Comparison of ENCODE assay signal across 33 cellular contexts in the genomic region with DNA sequence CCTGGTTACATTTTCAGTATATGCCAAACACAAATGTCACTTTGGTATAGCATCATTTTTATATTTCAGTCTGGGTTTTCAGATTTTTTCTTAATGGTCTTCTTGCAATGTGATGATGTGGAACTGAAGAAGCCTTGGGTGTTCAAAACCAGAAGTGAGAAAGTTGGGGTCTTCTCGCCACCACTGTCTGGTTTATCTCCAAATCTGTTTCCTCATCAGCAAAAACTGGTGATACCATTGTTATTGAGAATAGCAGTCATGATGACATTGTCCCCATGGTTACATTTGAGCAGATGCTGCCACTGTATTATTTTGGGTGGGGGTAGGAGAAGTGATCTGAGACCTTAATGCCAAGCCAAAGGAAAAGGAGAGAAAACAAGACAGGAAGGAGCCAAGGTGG.
DNase-seq lines count a peak whose midpoint lies in the region; ATAC-seq, FAIRE-seq and TF ChIP-seq lines count a peak whose summit lies in the region.
"Had no signal": no experiment of that assay in that cellular context is flagged by ENCODE, and none has a peak within 500 bp of the region (broad histone marks: within the 10 kb centered on the region; RNA-seq: fewer than 3 reads in every experiment).

No MANE protein-coding gene starts in this region.

- peaks cover 2% of the 10 kb centered on the region for H3K9me3 Mint-ChIP-seq in activated CD8-positive, alpha-beta memory T cell treated with anti-CD3 and anti-CD28 coated beads, Interleukin-2, amount 10 ng/mL, durations not matched to agents 7 days and 5 days (ENCODE audit: low read depth)
- H3K9me3 Mint-ChIP-seq in stimulated activated memory B cell treated with anti-CD40 and anti-IgM and Interleukin-4, amounts not matched to agents 10 μg/mL and 1 μg/mL and 100 μg/mL, for 72 hours: peaks cover 2% of the 10 kb centered on the region
- peaks cover 7% of the 10 kb centered on the region for H3K9me3 Mint-ChIP-seq in mesothelial cell of epicardium
- H3K9me3 Mint-ChIP-seq: CD4-positive, alpha-beta memory T cell had no signal

- peak; percentile 49 for ATAC-seq in activated CD8-positive, alpha-beta memory T cell treated with anti-CD3 and anti-CD28 coated beads, Interleukin-2, amount 10 ng/mL, durations not matched to agents 7 days and 5 days
- ATAC-seq in HG02981 (IDR thresholded peaks at IDR 0.05; ENCODE audit: unreplicated experiment) (peak; percentile 48), GM12878 (peak; percentile 79), GM18868 (IDR thresholded peaks at IDR 0.05; ENCODE audit: unreplicated experiment) (no peak)
- peak; percentile 93 for ATAC-seq in stimulated activated memory B cell treated with anti-CD40 and anti-IgM and Interleukin-4, amounts not matched to agents 10 μg/mL and 1 μg/mL and 100 μg/mL, for 72 hours
- ATAC-seq: activated CD4-positive, alpha-beta T cell treated with anti-CD3 and anti-CD28 coated beads for 36 hours; HCT116; left lobe of liver had no signal

- H3K79me2 ChIP-seq in GM12878 (ENCODE audit: control insufficient read depth, insufficient read depth, low read length): no peaks in the 10 kb centered on the region

- no peak for TF ChIP-seq CTCF in GM12878 (IDR thresholded peaks at IDR 0.05 in 2 of 3, conservative IDR thresholded peaks at IDR 0.05 in 1 of 3; ENCODE audit: control insufficient read depth in 2 of 3, extremely low read depth in 1 of 3, insufficient read depth in 1 of 3, low read depth in 3 of 3, low read length in 3 of 3)
- TF ChIP-seq CTCF in mesothelial cell of epicardium (IDR thresholded peaks at IDR 0.05; ENCODE audit: unreplicated experiment): no peak

- TF ChIP-seq POLR2A in GM12878 (IDR thresholded peaks at IDR 0.05; ENCODE audit: low read depth, low read length): no peak

- H3K27me3 ChIP-seq in GM12878 (replicated peaks in 1 of 2; ENCODE audit: control insufficient read depth in 2 of 2, insufficient read depth in 2 of 2, low read length in 1 of 2): peaks cover 0 to 3% of the 10 kb centered on the region in 2 experiments; a peak in 1 of 4 replicates
- H3K27me3 ChIP-seq: ascending aorta, colonic mucosa, Peyer's patch, right atrium auricular region, thyroid gland, uterus had no signal

- peaks cover 9% of the 10 kb centered on the region for H3K4me1 Mint-ChIP-seq in activated CD8-positive, alpha-beta memory T cell treated with anti-CD3 and anti-CD28 coated beads, Interleukin-2, amount 10 ng/mL, durations not matched to agents 7 days and 5 days
- peaks cover 66% of the 10 kb centered on the region for H3K4me1 Mint-ChIP-seq in stimulated activated memory B cell treated with anti-CD40 and anti-IgM and Interleukin-4, amounts not matched to agents 10 μg/mL and 1 μg/mL and 100 μg/mL, for 72 hours
- H3K4me1 Mint-ChIP-seq in mesothelial cell of epicardium: peaks cover 22% of the 10 kb centered on the region

- no peaks in the 10 kb centered on the region; the same call in 2 of the 3 replicates for H3K9me3 ChIP-seq in GM12878 (replicated peaks; ENCODE audit: control insufficient read depth, insufficient read depth, low read length)
- H3K9me3 ChIP-seq: ascending aorta, colonic mucosa, Peyer's patch, right atrium auricular region, thyroid gland, uterus had no signal

- CTCF ChIA-PET in activated CD8-positive, alpha-beta memory T cell treated with anti-CD3 and anti-CD28 coated beads, Interleukin-2, amount 10 ng/mL, durations not matched to agents 7 days and 5 days (lab: Charles Lee): no interaction called here
- CTCF ChIA-PET in GM12878 (lab: Yijun Ruan, JAX): no interaction called here

- BruUV-seq in GM12878 (replicated peaks; lab: Mats Ljungman, UMichigan): no TSS peak

- no peaks in the 10 kb centered on the region for H4K20me1 ChIP-seq in GM12878 (ENCODE audit: control insufficient read depth, insufficient read depth)

- in situ Hi-C loops in GM12878 (cut with MboI): no loop called here

- POLR2A ChIA-PET in GM12878 (lab: Charles Lee): interaction anchor here (0.7 kb wide), 1 partner anchor 762 kb away, joined by 3 read pairs; no protein-coding TSS in a partner anchor

- no peak overlapping the region for H3K4me3 Mint-ChIP-seq in activated CD8-positive, alpha-beta memory T cell treated with anti-CD3 and anti-CD28 coated beads, Interleukin-2, amount 10 ng/mL, durations not matched to agents 7 days and 5 days
- no peak overlapping the region for H3K4me3 Mint-ChIP-seq in stimulated activated memory B cell treated with anti-CD40 and anti-IgM and Interleukin-4, amounts not matched to agents 10 μg/mL and 1 μg/mL and 100 μg/mL, for 72 hours
- no peak overlapping the region for H3K4me3 Mint-ChIP-seq in mesothelial cell of epicardium
- H3K4me3 Mint-ChIP-seq: activated CD4-positive, alpha-beta T cell treated with anti-CD3 and anti-CD28 coated beads for 36 hours; activated naive CD8-positive, alpha-beta T cell treated with anti-CD3 and anti-CD28 coated beads, Interleukin-2, amount 10 ng/mL, durations not matched to agents 7 days and 5 days; CD4-positive, alpha-beta memory T cell had no signal

- H3K4me1 ChIP-seq in GM12878 (ENCODE audit: control insufficient read depth, insufficient read depth, low read length): peaks cover 7% of the 10 kb centered on the region; the same call in 1 of the 2 replicates
- H3K4me1 ChIP-seq: colonic mucosa, uterus had no signal

- TF ChIP-seq EP300 in GM12878 (IDR thresholded peaks at IDR 0.05; ENCODE audit: borderline replicate concordance in 1 of 2, control insufficient read depth in 1 of 2, low read depth in 2 of 2, low read length in 2 of 2): no peak

- H3K4me3 ChIP-seq in GM12878: no peak overlapping the region
- H3K4me3 ChIP-seq: ascending aorta, colonic mucosa, Peyer's patch, right atrium auricular region, thyroid gland, uterus had no signal

- H3K36me3 Mint-ChIP-seq in activated CD8-positive, alpha-beta memory T cell treated with anti-CD3 and anti-CD28 coated beads, Interleukin-2, amount 10 ng/mL, durations not matched to agents 7 days and 5 days: peaks cover 1% of the 10 kb centered on the region
- H3K36me3 Mint-ChIP-seq in stimulated activated memory B cell treated with anti-CD40 and anti-IgM and Interleukin-4, amounts not matched to agents 10 μg/mL and 1 μg/mL and 100 μg/mL, for 72 hours: no peaks in the 10 kb centered on the region
- H3K36me3 Mint-ChIP-seq in mesothelial cell of epicardium: peaks cover 4% of the 10 kb centered on the region
- H3K36me3 Mint-ChIP-seq: CD4-positive, alpha-beta memory T cell had no signal

- no peak overlapping the region for H2AFZ ChIP-seq in GM12878 (ENCODE audit: control insufficient read depth, low read depth, low read length)

- no peak overlapping the region for H3K4me2 ChIP-seq in GM12878 (ENCODE audit: control insufficient read depth, insufficient read depth)

- intact Hi-C loops in GM12878 (cut with micrococcal nuclease; ENCODE audit: unreplicated experiment): loop anchor here (5.0 to 10.0 kb wide), 2 partner anchors 83 to 455 kb away; no protein-coding TSS in a partner anchor

- no peak overlapping the region for H3K9ac ChIP-seq in GM12878 (ENCODE audit: control insufficient read depth, insufficient read depth, low read length)

- RAD21 ChIA-PET in GM12878 (lab: Charles Lee; ENCODE audit: unreplicated experiment): interaction anchor here (0.8 kb wide), 1 partner anchor 126 kb away, joined by 3 read pairs; no protein-coding TSS in a partner anchor

- 4% methylated on average over 1 of the region's 1 CpG for WGBS in GM12878 (ENCODE audit: insufficient coverage, insufficient replicate concordance, low lambda C conversion rate, missing lambda C conversion rate)

- SMC1A ChIA-PET in GM12878 (lab: Charles Lee; ENCODE audit: uncharacterized antibody, unreplicated experiment): interaction anchor here (1.1 kb wide), 1 partner anchor 458 kb away, joined by 3 read pairs; no protein-coding TSS in a partner anchor

- FAIRE-seq in GM12878 (lab: Jason Lieb, UNC): peak; percentile 52
- FAIRE-seq: HTR-8/SVneo, small intestine had no signal

- H3K36me3 ChIP-seq in GM12878 (ENCODE audit: control insufficient read depth in 2 of 2, insufficient read depth in 2 of 2, low read length in 1 of 2): no peaks in the 10 kb centered on the region
- H3K36me3 ChIP-seq: ascending aorta, colonic mucosa, Peyer's patch, right atrium auricular region, thyroid gland, uterus had no signal

- TF ChIP-seq RAD21 in GM12878 (IDR thresholded peaks at IDR 0.05; ENCODE audit: insufficient read depth, low read depth, low read length): no peak

- H3K27ac ChIP-seq in GM12878 (ENCODE audit: control insufficient read depth, insufficient read depth): no peak overlapping the region
- H3K27ac ChIP-seq: ascending aorta, colonic mucosa, right atrium auricular region, thyroid gland, uterus had no signal

- peak; percentile 53 for DNase-seq in activated CD8-positive, alpha-beta memory T cell treated with anti-CD3 and anti-CD28 coated beads, Interleukin-2, amount 10 ng/mL, durations not matched to agents 7 days and 5 days
- no peak for DNase-seq in activated CD8-positive, alpha-beta memory T cell treated with anti-CD3 and anti-CD28 coated beads for 24 hours
- DNase-seq in GM12878 (ENCODE audit: low read depth, low spot score) (no peak), mesothelial cell of epicardium (ENCODE audit: low spot score in 2 of 2, unreplicated experiment in 2 of 2) (no peak)
- DNase-seq in stimulated activated CD4-positive, alpha-beta T cell treated with anti-CD3 and anti-CD28 coated beads, Interleukin-1b, Interleukin-23, amount 100 ng/mL, for 48 hours: no peak
- DNase-seq: 8988T; activated CD4-positive, alpha-beta T cell treated with anti-CD3 and anti-CD28 coated beads for 36 hours; activated gamma-delta T cell; activated naive CD8-positive, alpha-beta T cell treated with anti-CD3 and anti-CD28 coated beads, Interleukin-2, amount 10 ng/mL, durations not matched to agents 7 days and 5 days; activated T-cell treated with anti-CD3 and anti-CD28 coated beads, Interleukin-2, amount 50 U/mL, for 1 hour; CD4-positive, alpha-beta memory T cell; colonic mucosa; effector memory CD4-positive, alpha-beta T cell; erythroblast; KBM-7; NCI-H1105 treated with DMSO at 0.1 percent for 48 hours; NCI-H187 treated with DMSO at 0.1 percent for 48 hours; NCI-H526; NK-92 treated with Interleukin-12 subunit alpha and Interleukin-12 subunit beta, amount 100 ng/mL, for 24 hours; Peyer's patch; posterior cingulate gyrus; SHP77 treated with DMSO at 0.1 percent for 48 hours; small intestine; thyroid gland; uterus had no signal

- H3K27ac Mint-ChIP-seq in activated CD8-positive, alpha-beta memory T cell treated with anti-CD3 and anti-CD28 coated beads, Interleukin-2, amount 10 ng/mL, durations not matched to agents 7 days and 5 days: no peak overlapping the region
- peak overlapping the region; percentile 80 for H3K27ac Mint-ChIP-seq in stimulated activated memory B cell treated with anti-CD40 and anti-IgM and Interleukin-4, amounts not matched to agents 10 μg/mL and 1 μg/mL and 100 μg/mL, for 72 hours
- no peak overlapping the region for H3K27ac Mint-ChIP-seq in mesothelial cell of epicardium
- H3K27ac Mint-ChIP-seq: activated CD4-positive, alpha-beta T cell treated with anti-CD3 and anti-CD28 coated beads for 36 hours; activated naive CD8-positive, alpha-beta T cell treated with anti-CD3 and anti-CD28 coated beads, Interleukin-2, amount 10 ng/mL, durations not matched to agents 7 days and 5 days had no signal

- H3K27me3 Mint-ChIP-seq in activated CD8-positive, alpha-beta memory T cell treated with anti-CD3 and anti-CD28 coated beads, Interleukin-2, amount 10 ng/mL, durations not matched to agents 7 days and 5 days: peaks cover 6% of the 10 kb centered on the region
- H3K27me3 Mint-ChIP-seq in stimulated activated memory B cell treated with anti-CD40 and anti-IgM and Interleukin-4, amounts not matched to agents 10 μg/mL and 1 μg/mL and 100 μg/mL, for 72 hours: no peaks in the 10 kb centered on the region
- no peaks in the 10 kb centered on the region for H3K27me3 Mint-ChIP-seq in mesothelial cell of epicardium (ENCODE audit: low read depth)
- H3K27me3 Mint-ChIP-seq: activated CD4-positive, alpha-beta T cell treated with anti-CD3 and anti-CD28 coated beads for 36 hours; CD4-positive, alpha-beta memory T cell had no signal
